In genomic region chr6:35771343-35771627, GRCh38 we compare ENCODE assay signal across 24 cellular contexts. TPM values are rescaled to one million over a fixed set of nuclear protein-coding genes. Genes with fewer than 3 reads are reported as not detected.
DNase-seq lines count a peak whose midpoint lies in the region; ATAC-seq, FAIRE-seq and TF ChIP-seq lines count a peak whose summit lies in the region.
"Had no signal": no experiment of that assay in that cellular context is flagged by ENCODE, and none has a peak within 500 bp of the region (broad histone marks: within the 10 kb centered on the region; RNA-seq: fewer than 3 reads in every experiment).

No MANE protein-coding gene starts in this region.

- no peak overlapping the region for H2BK5ac ChIP-seq in neuronal stem cell (ENCODE audit: low read length)

- peak overlapping the region; percentile 82 for H2AK5ac ChIP-seq in neuronal stem cell (ENCODE audit: low read depth, low read length)

- no TSS peak for BruUV-seq in K562 (replicated peaks; lab: Mats Ljungman, UMichigan)

- H3K9me3 ChIP-seq in K562 (replicated peaks; ENCODE audit: control insufficient read depth, insufficient read depth, low read depth, low read length) (no peaks in the 10 kb centered on the region), neuronal stem cell (replicated peaks in 1 of 2; ENCODE audit: control insufficient read depth in 2 of 2, insufficient read depth in 1 of 2, low read depth in 1 of 2, low read length in 2 of 2) (no peaks in the 10 kb centered on the region), gastroesophageal sphincter (no peaks in the 10 kb centered on the region)
- H3K9me3 ChIP-seq: BE2C, MG63, Peyer's patch had no signal

- 6% methylated on average over 5 of the region's 5 CpGs for WGBS in K562 (ENCODE audit: insufficient coverage, low coverage, missing lambda C conversion rate)
- WGBS in neuronal stem cell (ENCODE audit: extremely low coverage in 2 of 2, insufficient read length in 2 of 2, insufficient replicate concordance in 1 of 2), 2 donors, result no CpG with 5 or more reads among the region's 5 CpGs
- WGBS in gastroesophageal sphincter (ENCODE audit: low coverage in 1 of 2), 2 donors, result no CpG with 5 or more reads among the region's 5 CpGs

- H4K8ac ChIP-seq in neuronal stem cell (ENCODE audit: low read depth, low read length), result no peak overlapping the region

- no peak for TF ChIP-seq EP300 in K562 (IDR thresholded peaks at IDR 0.05; ENCODE audit: low read length)
- TF ChIP-seq EP300 in gastroesophageal sphincter (IDR thresholded peaks at IDR 0.05), result no peak

- H3K27ac ChIP-seq in HL-60 (replicated peaks) (peak overlapping the region; percentile 58), K562 (ENCODE audit: extremely low read depth, low read depth, low read length) (no peak overlapping the region), neuronal stem cell (replicated peaks; ENCODE audit: low read length) (no peak overlapping the region), gastroesophageal sphincter (no peak overlapping the region)

- no peak for FAIRE-seq in K562 (lab: Jason Lieb, UNC)
- FAIRE-seq: GM12892, H54 had no signal

- in situ Hi-C loops in K562 (cut with MboI), result no loop called here

- H4K91ac ChIP-seq in neuronal stem cell (ENCODE audit: low read depth, low read length, poor library complexity), result peak overlapping the region; percentile 93

- H3K18ac ChIP-seq in neuronal stem cell (ENCODE audit: low read length), result peak overlapping the region; percentile 84

- H3K4me2 ChIP-seq in K562 (ENCODE audit: insufficient read depth, low read length) (no peak overlapping the region), neuronal stem cell (ENCODE audit: insufficient read depth, low read length, poor library complexity, severe bottlenecking) (no peak overlapping the region)

- peak overlapping the region; percentile 49 for H3K23ac ChIP-seq in neuronal stem cell (ENCODE audit: low read depth, low read length, poor library complexity)

- H2AFZ ChIP-seq in K562 (ENCODE audit: low read depth, low read length) (no peak overlapping the region), neuronal stem cell (ENCODE audit: low read length) (no peak overlapping the region)

- DNase-seq in AG08396 (ENCODE audit: low spot score), result peak; percentile 7
- no peak for DNase-seq in HL-60 (ENCODE audit: low read depth in 1 of 2, low spot score in 1 of 2)
- DNase-seq in K562 (ENCODE audit: extremely low read depth in 1 of 4, low spot score in 3 of 4), result no peak
- no peak for DNase-seq in neuronal stem cell (ENCODE audit: low spot score)
- DNase-seq in NCI-H774 (lab: John Stamatoyannopoulos, UW), result no peak
- DNase-seq: BE2C; CD4-positive, alpha-beta T cell; DND-41; MG63; NCI-H1048; NCI-H1417 treated with DMSO at 0.1 percent for 48 hours; NCI-H187; NCI-H446; NCI-H526 treated with DMSO at 0.1 percent for 48 hours had no signal

- CTCF ChIA-PET in K562 (lab: Yijun Ruan, JAX; ENCODE audit: low intra/inter-chr PET ratio), result no interaction called here

- no peak for TF ChIP-seq POLR2A in K562 (conservative IDR thresholded peaks at IDR 0.05)
- TF ChIP-seq POLR2A in gastroesophageal sphincter (IDR thresholded peaks at IDR 0.05), result no peak

- H3K9me1 ChIP-seq in K562 (ENCODE audit: control insufficient read depth, insufficient read depth, low read length), result no peaks in the 10 kb centered on the region

- H3K4me1 ChIP-seq in K562 (replicated peaks in 1 of 2; ENCODE audit: control insufficient read depth in 2 of 2, insufficient read depth in 2 of 2, low read length in 2 of 2) (peaks cover 0 to 8% of the 10 kb centered on the region in 2 experiments; a peak in 2 of 5 replicates), neuronal stem cell (ENCODE audit: control insufficient read depth in 2 of 2, insufficient read depth in 1 of 2, low read depth in 1 of 2, low read length in 2 of 2) (peaks cover 0 to 2% of the 10 kb centered on the region in 2 donors), gastroesophageal sphincter (peaks cover 0 to 3% (median under 1%) of the 10 kb centered on the region in 3 donors)
- H3K4me1 ChIP-seq: BE2C had no signal

- no peak for TF ChIP-seq CTCF in HL-60 (IDR thresholded peaks at IDR 0.05; ENCODE audit: insufficient read depth, low read length)
- no peak for TF ChIP-seq CTCF in K562 (IDR thresholded peaks at IDR 0.05 in 2 of 3, conservative IDR thresholded peaks at IDR 0.05 in 1 of 3; ENCODE audit: insufficient read depth in 2 of 3, low read depth in 1 of 3, low read length in 3 of 3)
- TF ChIP-seq CTCF in gastroesophageal sphincter (IDR thresholded peaks at IDR 0.05), result no peak

- no peaks in the 10 kb centered on the region for H3K79me2 ChIP-seq in K562 (ENCODE audit: control insufficient read depth, insufficient read depth, low read length)

- H3K79me1 ChIP-seq in neuronal stem cell (ENCODE audit: low read depth, low read length), result no peaks in the 10 kb centered on the region

- H3K4ac ChIP-seq in neuronal stem cell (ENCODE audit: low read length), result peak overlapping the region; percentile 4

- no peak overlapping the region for H3K14ac ChIP-seq in neuronal stem cell (ENCODE audit: low read length)

- no peaks in the 10 kb centered on the region for H4K20me1 ChIP-seq in K562 (replicated peaks; ENCODE audit: control insufficient read depth, insufficient read depth, low read length)

- peak overlapping the region in 1 of 2 experiments; percentile 62; a peak in 2 of 4 replicates for H3K9ac ChIP-seq in K562 (ENCODE audit: insufficient read depth in 1 of 2, low read depth in 2 of 2, low read length in 2 of 2)
- H3K9ac ChIP-seq in neuronal stem cell (ENCODE audit: low read depth, low read length, poor library complexity), result no peak overlapping the region

- H3K36me3 ChIP-seq in K562 (ENCODE audit: control insufficient read depth, insufficient read depth, low read length) (no peaks in the 10 kb centered on the region), neuronal stem cell (replicated peaks in 1 of 2; ENCODE audit: control insufficient read depth in 2 of 2, insufficient read depth in 2 of 2, low read length in 2 of 2) (no peaks in the 10 kb centered on the region), gastroesophageal sphincter (no peaks in the 10 kb centered on the region)
- H3K36me3 ChIP-seq: BE2C, MG63, Peyer's patch had no signal

- H2BK15ac ChIP-seq in neuronal stem cell (ENCODE audit: low read length), result no peak overlapping the region

- no peak overlapping the region for H2BK120ac ChIP-seq in neuronal stem cell (ENCODE audit: low read depth, low read length)

- intact Hi-C loops in K562 (cut with micrococcal nuclease), result no loop called here

- H2BK12ac ChIP-seq in neuronal stem cell (ENCODE audit: low read length), result no peak overlapping the region

- POLR2A ChIA-PET in K562 (lab: Yijun Ruan, JAX), result interaction anchor here (0.6 to 1.5 kb wide), 7 partner anchors 13 to 319 kb away, joined by 3 to 4 read pairs (median 3); no protein-coding TSS in a partner anchor

- no peak overlapping the region for H3K4me3 ChIP-seq in HL-60 (replicated peaks; ENCODE audit: insufficient read depth, low read length)
- no peak overlapping the region for H3K4me3 ChIP-seq in K562
- H3K4me3 ChIP-seq in neuronal stem cell (ENCODE audit: low read length in 2 of 2), result no peak overlapping the region
- H3K4me3 ChIP-seq in gastroesophageal sphincter, result no peak overlapping the region
- H3K4me3 ChIP-seq: MG63 had no signal

- H3K27me3 ChIP-seq in HL-60 (ENCODE audit: insufficient read depth, poor library complexity, severe bottlenecking), result no peaks in the 10 kb centered on the region
- peaks cover 20 to 58% of the 10 kb centered on the region in 2 experiments for H3K27me3 ChIP-seq in K562 (ENCODE audit: control insufficient read depth in 2 of 2, insufficient read depth in 2 of 2, low read length in 2 of 2)
- peaks cover 0 to 26% (median 0%) of the 10 kb centered on the region in 3 experiments for H3K27me3 ChIP-seq in neuronal stem cell (ENCODE audit: control insufficient read depth in 3 of 3, insufficient read depth in 3 of 3, low read depth in 1 of 3, low read length in 3 of 3)
- peaks cover 60% of the 10 kb centered on the region for H3K27me3 ChIP-seq in gastroesophageal sphincter
- H3K27me3 ChIP-seq: BE2C had no signal

- TF ChIP-seq RAD21 in K562 (CRISPR knock-in tag; conservative IDR thresholded peaks at IDR 0.05 in 1 of 2, IDR thresholded peaks at IDR 0.05 in 1 of 2), result no peak

- peak; percentile 37; the same call in 2 of the 3 replicates for ATAC-seq in K562
- ATAC-seq in GM21786 (IDR thresholded peaks at IDR 0.05; ENCODE audit: unreplicated experiment), result no peak
- ATAC-seq in gastroesophageal sphincter, result no peak
- no peak for ATAC-seq in GM18502 (IDR thresholded peaks at IDR 0.05; ENCODE audit: poor library complexity, unreplicated experiment)
- ATAC-seq: SK-N-SH treated with all-trans-retinoic acid at 6 μM for 48 hours had no signal

RNA-seq across cellular contexts. Expression of gene CLPSL2, which starts 5.1 kb away (rescaled TPM):
- not detected in 2 replicates for total RNA-seq in K562 (2011; cell fraction: chromatin; rRNA removed; ENCODE audit: low replicate concordance)
- total RNA-seq in K562 (2011; cell fraction: nucleolus; rRNA removed), result not detected in 2 replicates
- not detected in 2 replicates for total RNA-seq in K562 (2011; cell fraction: nucleoplasm; rRNA removed)
- not detected in 2 replicates for total RNA-seq in K562 (2014; rRNA removed)
- not detected in 2 replicates for total RNA-seq in K562 (2014; rRNA removed; fragmentation: Illumina TruSeq; extraction: Trizol)
- total RNA-seq in K562 (2015; rRNA removed; fragmentation: Illumina TruSeq; extraction: Trizol), result not detected in 2 replicates
- total RNA-seq in K562 (2021), result not detected in 2 replicates
- polyA plus RNA-seq in K562 (2011; rRNA removed), result not detected in 2 replicates
- polyA plus RNA-seq in K562 (2011; cell fraction: cytosol; rRNA removed), result not detected in 2 replicates
- not detected in 2 replicates for polyA plus RNA-seq in K562 (2011; cell fraction: nucleus; rRNA removed)
- polyA plus RNA-seq in K562 (2012), result not detected in 2 replicates
- not detected in 2 replicates for polyA plus RNA-seq in K562 (2014; fragmentation: Illumina TruSeq; extraction: Trizol)
- not detected for polyA plus RNA-seq in K562 (2014; fragmentation: Nextera tagmentation; extraction: Ambion mirVana)
- not detected in 2 replicates for polyA plus RNA-seq in K562 (2014; rRNA removed)
- not detected in 2 replicates for polyA minus RNA-seq in K562 (2011; rRNA and poly(A)+ RNA removed)
- polyA minus RNA-seq in K562 (2011; cell fraction: cytosol; rRNA and poly(A)+ RNA removed), result not detected in 2 replicates
- not detected in 2 replicates for polyA minus RNA-seq in K562 (2011; cell fraction: nucleus; rRNA and poly(A)+ RNA removed)
- 4.3 TPM for polyA plus RNA-seq in neuronal stem cell (2013, experiment 1 of 2)
- polyA plus RNA-seq in neuronal stem cell (2013, experiment 2 of 2), result 5.3 TPM
- total RNA-seq in gastroesophageal sphincter, result not detected
- total RNA-seq: CD4-positive, alpha-beta T cell; G401; LHCN-M2; Peyer's patch had no signal

RNA-seq across cellular contexts. Expression of gene CLPSL1, which starts 9.5 kb away (rescaled TPM):
- not detected in 2 replicates for total RNA-seq in K562 (2011; cell fraction: chromatin; rRNA removed; ENCODE audit: low replicate concordance)
- total RNA-seq in K562 (2011; cell fraction: nucleolus; rRNA removed), result not detected in 2 replicates
- total RNA-seq in K562 (2011; cell fraction: nucleoplasm; rRNA removed), result not detected in 2 replicates
- total RNA-seq in K562 (2014; rRNA removed), result not detected in 2 replicates
- total RNA-seq in K562 (2014; rRNA removed; fragmentation: Illumina TruSeq; extraction: Trizol), result not detected in 2 replicates
- total RNA-seq in K562 (2015; rRNA removed; fragmentation: Illumina TruSeq; extraction: Trizol), result not detected in 2 replicates
- not detected in 2 replicates for total RNA-seq in K562 (2021)
- not detected in 2 replicates for polyA plus RNA-seq in K562 (2011; rRNA removed)
- polyA plus RNA-seq in K562 (2011; cell fraction: cytosol; rRNA removed), result not detected in 2 replicates
- not detected in 2 replicates for polyA plus RNA-seq in K562 (2011; cell fraction: nucleus; rRNA removed)
- not detected in 2 replicates for polyA plus RNA-seq in K562 (2012)
- polyA plus RNA-seq in K562 (2014; fragmentation: Illumina TruSeq; extraction: Trizol), result not detected in 2 replicates
- polyA plus RNA-seq in K562 (2014; fragmentation: Nextera tagmentation; extraction: Ambion mirVana), result not detected
- polyA plus RNA-seq in K562 (2014; rRNA removed), result not detected in 2 replicates
- polyA minus RNA-seq in K562 (2011; rRNA and poly(A)+ RNA removed), result not detected in 2 replicates
- not detected in 2 replicates for polyA minus RNA-seq in K562 (2011; cell fraction: cytosol; rRNA and poly(A)+ RNA removed)
- polyA minus RNA-seq in K562 (2011; cell fraction: nucleus; rRNA and poly(A)+ RNA removed), result not detected in 2 replicates
- polyA plus RNA-seq in neuronal stem cell (2013, experiment 1 of 2), result 0.84 TPM
- 0.64 TPM for polyA plus RNA-seq in neuronal stem cell (2013, experiment 2 of 2)
- total RNA-seq in gastroesophageal sphincter, result not detected
- total RNA-seq: A172; CD4-positive, alpha-beta T cell; G401; LHCN-M2; Peyer's patch had no signal

RNA-seq across cellular contexts. Expression of gene CLPS, which starts 25.8 kb away (rescaled TPM):
- total RNA-seq in K562 (2011; cell fraction: chromatin; rRNA removed; ENCODE audit: low replicate concordance), result not detected in 2 replicates
- not detected in 2 replicates for total RNA-seq in K562 (2011; cell fraction: nucleolus; rRNA removed)
- total RNA-seq in K562 (2011; cell fraction: nucleoplasm; rRNA removed), result not detected in 2 replicates
- total RNA-seq in K562 (2014; rRNA removed) (not detected in 2 replicates), K562 (2014; rRNA removed; fragmentation: Illumina TruSeq; extraction: Trizol) (not detected in 2 replicates), K562 (2015; rRNA removed; fragmentation: Illumina TruSeq; extraction: Trizol) (not detected in 2 replicates), K562 (2021) (2.4 and 2.9 TPM in 2 replicates), gastroesophageal sphincter (not detected)
- polyA plus RNA-seq in K562 (2011; rRNA removed) (not detected in 2 replicates), K562 (2014; fragmentation: Illumina TruSeq; extraction: Trizol) (not detected in 2 replicates), K562 (2014; fragmentation: Nextera tagmentation; extraction: Ambion mirVana) (not detected), K562 (2014; rRNA removed) (not detected in 2 replicates)
- not detected in 2 replicates for polyA plus RNA-seq in K562 (2011; cell fraction: cytosol; rRNA removed)
- not detected in 2 replicates for polyA plus RNA-seq in K562 (2011; cell fraction: nucleus; rRNA removed)
- not detected in 2 replicates for polyA plus RNA-seq in K562 (2012)
- polyA minus RNA-seq in K562 (2011; rRNA and poly(A)+ RNA removed), result not detected in 2 replicates
- not detected in 2 replicates for polyA minus RNA-seq in K562 (2011; cell fraction: cytosol; rRNA and poly(A)+ RNA removed)
- not detected in 2 replicates for polyA minus RNA-seq in K562 (2011; cell fraction: nucleus; rRNA and poly(A)+ RNA removed)
- polyA plus RNA-seq in neuronal stem cell (2013, experiment 1 of 2), result not detected
- polyA plus RNA-seq in neuronal stem cell (2013, experiment 2 of 2), result not detected
- total RNA-seq: A172; CD4-positive, alpha-beta T cell; G401; LHCN-M2; Peyer's patch had no signal

RNA-seq across cellular contexts. Expression of gene LHFPL5, which starts 33.9 kb away (rescaled TPM):
- total RNA-seq in K562 (2011; cell fraction: chromatin; rRNA removed; ENCODE audit: low replicate concordance), result not detected in 2 replicates
- not detected in 2 replicates for total RNA-seq in K562 (2011; cell fraction: nucleolus; rRNA removed)
- total RNA-seq in K562 (2011; cell fraction: nucleoplasm; rRNA removed), result not detected in 2 replicates
- total RNA-seq in K562 (2014; rRNA removed), result not detected in 2 replicates
- not detected in 2 replicates for total RNA-seq in K562 (2014; rRNA removed; fragmentation: Illumina TruSeq; extraction: Trizol)
- total RNA-seq in K562 (2015; rRNA removed; fragmentation: Illumina TruSeq; extraction: Trizol), result not detected in 2 replicates
- not detected in 2 replicates for total RNA-seq in K562 (2021)
- polyA plus RNA-seq in K562 (2011; rRNA removed), result not detected in 2 replicates
- polyA plus RNA-seq in K562 (2011; cell fraction: cytosol; rRNA removed), result not detected in 2 replicates
- polyA plus RNA-seq in K562 (2011; cell fraction: nucleus; rRNA removed), result not detected in 2 replicates
- not detected in 2 replicates for polyA plus RNA-seq in K562 (2012)
- polyA plus RNA-seq in K562 (2014; fragmentation: Illumina TruSeq; extraction: Trizol), result not detected in 2 replicates
- not detected for polyA plus RNA-seq in K562 (2014; fragmentation: Nextera tagmentation; extraction: Ambion mirVana)
- not detected in 2 replicates for polyA plus RNA-seq in K562 (2014; rRNA removed)
- not detected in 2 replicates for polyA minus RNA-seq in K562 (2011; rRNA and poly(A)+ RNA removed)
- not detected in 2 replicates for polyA minus RNA-seq in K562 (2011; cell fraction: cytosol; rRNA and poly(A)+ RNA removed)
- not detected in 2 replicates for polyA minus RNA-seq in K562 (2011; cell fraction: nucleus; rRNA and poly(A)+ RNA removed)
- polyA plus RNA-seq in neuronal stem cell (2013, experiment 1 of 2), result not detected
- 0.03 TPM for polyA plus RNA-seq in neuronal stem cell (2013, experiment 2 of 2)
- not detected for total RNA-seq in gastroesophageal sphincter
- total RNA-seq: A172; CD4-positive, alpha-beta T cell; G401; Peyer's patch had no signal

RNA-seq across cellular contexts. Expression of gene ARMC12, which starts 34.5 kb away (rescaled TPM):
- total RNA-seq in K562 (2011; cell fraction: chromatin; rRNA removed; ENCODE audit: low replicate concordance), result not detected in 2 replicates
- 0.50 TPM in 1 of 2 replicates, not detected in the other for total RNA-seq in K562 (2011; cell fraction: nucleolus; rRNA removed)
- not detected in 2 replicates for total RNA-seq in K562 (2011; cell fraction: nucleoplasm; rRNA removed)
- total RNA-seq in K562 (2014; rRNA removed), result 0.09 TPM in 1 of 2 replicates, not detected in the other
- total RNA-seq in K562 (2014; rRNA removed; fragmentation: Illumina TruSeq; extraction: Trizol), result 0.36 TPM in 1 of 2 replicates, not detected in the other
- total RNA-seq in K562 (2015; rRNA removed; fragmentation: Illumina TruSeq; extraction: Trizol), result not detected in 2 replicates
- total RNA-seq in K562 (2021), result 0.13 and 0.35 TPM in 2 replicates
- 0.26 and 0.45 TPM in 2 replicates for polyA plus RNA-seq in K562 (2011; rRNA removed)
- 0.07 and 0.21 TPM in 2 replicates for polyA plus RNA-seq in K562 (2011; cell fraction: cytosol; rRNA removed)
- polyA plus RNA-seq in K562 (2011; cell fraction: nucleus; rRNA removed), result 1.4 TPM in 2 replicates
- 0.26 and 1.6 TPM in 2 replicates for polyA plus RNA-seq in K562 (2012)
- 0.36 TPM in 1 of 2 replicates, not detected in the other for polyA plus RNA-seq in K562 (2014; fragmentation: Illumina TruSeq; extraction: Trizol)
- under 1 TPM in 1 of 2 experiments, not detected in 1; 0.13 TPM for polyA plus RNA-seq in K562 (2014; fragmentation: Nextera tagmentation; extraction: Ambion mirVana)
- 0.58 TPM in 1 of 2 replicates, not detected in the other for polyA plus RNA-seq in K562 (2014; rRNA removed)
- 0.18 and 0.46 TPM in 2 replicates for polyA minus RNA-seq in K562 (2011; rRNA and poly(A)+ RNA removed)
- not detected in 2 replicates for polyA minus RNA-seq in K562 (2011; cell fraction: cytosol; rRNA and poly(A)+ RNA removed)
- 0.27 TPM in 1 of 2 replicates, not detected in the other for polyA minus RNA-seq in K562 (2011; cell fraction: nucleus; rRNA and poly(A)+ RNA removed)
- 1.7 TPM for polyA plus RNA-seq in neuronal stem cell (2013, experiment 1 of 2)
- polyA plus RNA-seq in neuronal stem cell (2013, experiment 2 of 2), result 2.0 TPM
- total RNA-seq in gastroesophageal sphincter, result 1 to 10 TPM in 1 of 4 donors, under 1 TPM in 1, not detected in 2; 0.54 to 1.5 TPM
- total RNA-seq: G401 had no signal
